In the genomic region with DNA sequence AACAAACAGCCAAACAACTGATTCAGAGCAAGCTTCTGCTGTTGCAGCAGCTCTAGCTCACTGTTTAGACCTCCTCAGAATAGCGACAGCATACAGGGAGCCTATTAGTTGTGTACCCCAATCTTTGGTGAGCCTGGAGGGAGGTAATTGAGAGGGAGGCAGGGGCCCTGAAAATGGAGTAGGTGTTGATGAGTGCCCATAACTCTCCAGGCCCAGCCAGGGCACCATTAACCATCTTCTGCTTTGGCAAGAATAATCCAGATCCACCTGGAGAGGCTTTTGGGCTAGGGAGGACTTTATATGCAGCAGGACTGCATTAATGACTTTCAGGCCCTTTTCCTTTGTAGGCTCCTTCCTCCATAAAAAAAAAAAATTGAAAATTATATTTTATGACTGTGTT, we compare ENCODE assay signal across 1 cellular context.
TF ChIP-seq lines count a peak whose summit lies in the region.

No MANE protein-coding gene starts in this region.

TF ChIP-seq in H1, 55 proteins besides CTCF, POLR2A, EP300 and RAD21 (continued from another document):
- TF ChIP-seq, protein P1, sequence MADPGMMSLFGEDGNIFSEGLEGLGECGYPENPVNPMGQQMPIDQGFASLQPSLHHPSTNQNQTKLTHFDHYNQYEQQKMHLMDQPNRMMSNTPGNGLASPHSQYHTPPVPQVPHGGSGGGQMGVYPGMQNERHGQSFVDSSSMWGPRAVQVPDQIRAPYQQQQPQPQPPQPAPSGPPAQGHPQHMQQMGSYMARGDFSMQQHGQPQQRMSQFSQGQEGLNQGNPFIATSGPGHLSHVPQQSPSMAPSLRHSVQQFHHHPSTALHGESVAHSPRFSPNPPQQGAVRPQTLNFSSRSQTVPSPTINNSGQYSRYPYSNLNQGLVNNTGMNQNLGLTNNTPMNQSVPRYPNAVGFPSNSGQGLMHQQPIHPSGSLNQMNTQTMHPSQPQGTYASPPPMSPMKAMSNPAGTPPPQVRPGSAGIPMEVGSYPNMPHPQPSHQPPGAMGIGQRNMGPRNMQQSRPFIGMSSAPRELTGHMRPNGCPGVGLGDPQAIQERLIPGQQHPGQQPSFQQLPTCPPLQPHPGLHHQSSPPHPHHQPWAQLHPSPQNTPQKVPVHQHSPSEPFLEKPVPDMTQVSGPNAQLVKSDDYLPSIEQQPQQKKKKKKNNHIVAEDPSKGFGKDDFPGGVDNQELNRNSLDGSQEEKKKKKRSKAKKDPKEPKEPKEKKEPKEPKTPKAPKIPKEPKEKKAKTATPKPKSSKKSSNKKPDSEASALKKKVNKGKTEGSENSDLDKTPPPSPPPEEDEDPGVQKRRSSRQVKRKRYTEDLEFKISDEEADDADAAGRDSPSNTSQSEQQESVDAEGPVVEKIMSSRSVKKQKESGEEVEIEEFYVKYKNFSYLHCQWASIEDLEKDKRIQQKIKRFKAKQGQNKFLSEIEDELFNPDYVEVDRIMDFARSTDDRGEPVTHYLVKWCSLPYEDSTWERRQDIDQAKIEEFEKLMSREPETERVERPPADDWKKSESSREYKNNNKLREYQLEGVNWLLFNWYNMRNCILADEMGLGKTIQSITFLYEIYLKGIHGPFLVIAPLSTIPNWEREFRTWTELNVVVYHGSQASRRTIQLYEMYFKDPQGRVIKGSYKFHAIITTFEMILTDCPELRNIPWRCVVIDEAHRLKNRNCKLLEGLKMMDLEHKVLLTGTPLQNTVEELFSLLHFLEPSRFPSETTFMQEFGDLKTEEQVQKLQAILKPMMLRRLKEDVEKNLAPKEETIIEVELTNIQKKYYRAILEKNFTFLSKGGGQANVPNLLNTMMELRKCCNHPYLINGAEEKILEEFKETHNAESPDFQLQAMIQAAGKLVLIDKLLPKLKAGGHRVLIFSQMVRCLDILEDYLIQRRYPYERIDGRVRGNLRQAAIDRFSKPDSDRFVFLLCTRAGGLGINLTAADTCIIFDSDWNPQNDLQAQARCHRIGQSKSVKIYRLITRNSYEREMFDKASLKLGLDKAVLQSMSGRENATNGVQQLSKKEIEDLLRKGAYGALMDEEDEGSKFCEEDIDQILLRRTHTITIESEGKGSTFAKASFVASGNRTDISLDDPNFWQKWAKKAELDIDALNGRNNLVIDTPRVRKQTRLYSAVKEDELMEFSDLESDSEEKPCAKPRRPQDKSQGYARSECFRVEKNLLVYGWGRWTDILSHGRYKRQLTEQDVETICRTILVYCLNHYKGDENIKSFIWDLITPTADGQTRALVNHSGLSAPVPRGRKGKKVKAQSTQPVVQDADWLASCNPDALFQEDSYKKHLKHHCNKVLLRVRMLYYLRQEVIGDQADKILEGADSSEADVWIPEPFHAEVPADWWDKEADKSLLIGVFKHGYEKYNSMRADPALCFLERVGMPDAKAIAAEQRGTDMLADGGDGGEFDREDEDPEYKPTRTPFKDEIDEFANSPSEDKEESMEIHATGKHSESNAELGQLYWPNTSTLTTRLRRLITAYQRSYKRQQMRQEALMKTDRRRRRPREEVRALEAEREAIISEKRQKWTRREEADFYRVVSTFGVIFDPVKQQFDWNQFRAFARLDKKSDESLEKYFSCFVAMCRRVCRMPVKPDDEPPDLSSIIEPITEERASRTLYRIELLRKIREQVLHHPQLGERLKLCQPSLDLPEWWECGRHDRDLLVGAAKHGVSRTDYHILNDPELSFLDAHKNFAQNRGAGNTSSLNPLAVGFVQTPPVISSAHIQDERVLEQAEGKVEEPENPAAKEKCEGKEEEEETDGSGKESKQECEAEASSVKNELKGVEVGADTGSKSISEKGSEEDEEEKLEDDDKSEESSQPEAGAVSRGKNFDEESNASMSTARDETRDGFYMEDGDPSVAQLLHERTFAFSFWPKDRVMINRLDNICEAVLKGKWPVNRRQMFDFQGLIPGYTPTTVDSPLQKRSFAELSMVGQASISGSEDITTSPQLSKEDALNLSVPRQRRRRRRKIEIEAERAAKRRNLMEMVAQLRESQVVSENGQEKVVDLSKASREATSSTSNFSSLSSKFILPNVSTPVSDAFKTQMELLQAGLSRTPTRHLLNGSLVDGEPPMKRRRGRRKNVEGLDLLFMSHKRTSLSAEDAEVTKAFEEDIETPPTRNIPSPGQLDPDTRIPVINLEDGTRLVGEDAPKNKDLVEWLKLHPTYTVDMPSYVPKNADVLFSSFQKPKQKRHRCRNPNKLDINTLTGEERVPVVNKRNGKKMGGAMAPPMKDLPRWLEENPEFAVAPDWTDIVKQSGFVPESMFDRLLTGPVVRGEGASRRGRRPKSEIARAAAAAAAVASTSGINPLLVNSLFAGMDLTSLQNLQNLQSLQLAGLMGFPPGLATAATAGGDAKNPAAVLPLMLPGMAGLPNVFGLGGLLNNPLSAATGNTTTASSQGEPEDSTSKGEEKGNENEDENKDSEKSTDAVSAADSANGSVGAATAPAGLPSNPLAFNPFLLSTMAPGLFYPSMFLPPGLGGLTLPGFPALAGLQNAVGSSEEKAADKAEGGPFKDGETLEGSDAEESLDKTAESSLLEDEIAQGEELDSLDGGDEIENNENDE (IDR thresholded peaks at IDR 0.05; ENCODE audit: insufficient replicate concordance, low read length), result no peak
- no peak for TF ChIP-seq FOSL1 (IDR thresholded peaks at IDR 0.05; ENCODE audit: insufficient read depth, low read depth, low read length)
- no peak for TF ChIP-seq BACH1 (IDR thresholded peaks at IDR 0.05; ENCODE audit: low read length)
- no peak for TF ChIP-seq GTF2F1 (IDR thresholded peaks at IDR 0.05; ENCODE audit: borderline replicate concordance, low read depth, low read length)
- no peak for TF ChIP-seq SIRT6 (IDR thresholded peaks at IDR 0.05; ENCODE audit: low read length)
